In genomic region chrX:70426286-70427278, GRCh38 we compare ENCODE assay signal across 36 cellular contexts. TPM values are rescaled to one million over a fixed set of nuclear protein-coding genes. Genes with fewer than 3 reads are reported as not detected.
"Had no signal": no experiment of that assay in that cellular context is flagged by ENCODE, and none has a peak within 500 bp of the region (broad histone marks: within the 10 kb centered on the region; RNA-seq: fewer than 3 reads in every experiment).

No MANE protein-coding gene starts in this region.

- H3K27me3 ChIP-seq: ascending aorta, body of pancreas, brain microvascular endothelial cell, cardiac muscle cell had no signal

- H3K4me1 ChIP-seq: adrenal gland, ascending aorta, body of pancreas, breast epithelium had no signal

- ATAC-seq: activated naive CD4-positive, alpha-beta T cell treated with anti-CD3 and anti-CD28 coated beads, Interleukin-2, amount 50 U/mL, for 72 hours; activated naive CD8-positive, alpha-beta T cell treated with anti-CD3 and anti-CD28 coated beads, Interleukin-2, amount 50 U/mL, for 24 hours; activated T-cell treated with anti-CD3 and anti-CD28 coated beads, Interleukin-2, amount 50 U/mL, for 4 hours; activated T-cell treated with anti-CD3 and anti-CD28 coated beads, Interleukin-2, amount 50 U/mL, for 72 hours; activated T-helper 17 cell treated with anti-CD3 and anti-CD28 coated beads, Interleukin-2, amount 50 U/mL, for 72 hours; body of pancreas had no signal

- H3K36me3 ChIP-seq: adrenal gland, ascending aorta, brain microvascular endothelial cell, breast epithelium, cardiac muscle cell had no signal

- H3K27ac ChIP-seq: adrenal gland, ascending aorta, body of pancreas, brain microvascular endothelial cell, breast epithelium, cardiac muscle cell had no signal

- DNase-seq: activated effector memory CD4-positive, alpha-beta T cell treated with anti-CD3 and anti-CD28 coated beads, Interleukin-2, amount 50 U/mL, for 16 hours; activated effector memory CD4-positive, alpha-beta T cell treated with Interleukin-2 at 50 U/mL for 16 hours; activated gamma-delta T cell; activated gamma-delta T cell treated with Interleukin-2 at 50 U/mL for 16 hours; activated naive CD4-positive, alpha-beta T cell; activated naive CD4-positive, alpha-beta T cell treated with anti-CD3 and anti-CD28 coated beads for 36 hours; activated naive CD4-positive, alpha-beta T cell treated with anti-CD3 and anti-CD28 coated beads, Interleukin-2, amount 10 ng/mL, durations not matched to agents 7 days and 5 days; activated naive CD4-positive, alpha-beta T cell treated with anti-CD3 and anti-CD28 coated beads, Interleukin-2, amount 50 U/mL, for 16 hours; activated naive CD4-positive, alpha-beta T cell treated with Interleukin-2 at 50 U/mL for 16 hours; activated naive CD8-positive, alpha-beta T cell treated with anti-CD3 and anti-CD28 coated beads for 36 hours; activated naive CD8-positive, alpha-beta T cell treated with anti-CD3 and anti-CD28 coated beads, Interleukin-2, amount 10 ng/mL, durations not matched to agents 7 days and 5 days; activated naive CD8-positive, alpha-beta T cell treated with anti-CD3 and anti-CD28 coated beads, Interleukin-2, amount 50 U/mL, for 24 hours; activated T-cell treated with anti-CD3 and anti-CD28 coated beads, Interleukin-2, amount 50 U/mL, for 4 hours; activated T-cell treated with anti-CD3 and anti-CD28 coated beads, Interleukin-2, amount 50 U/mL, for 48 hours; activated T-cell treated with anti-CD3 and anti-CD28 coated beads, Interleukin-2, amount 50 U/mL, for 72 hours; adrenal gland; amniotic stem cell; amygdala; anterior cingulate cortex; aorta; body of pancreas; brain microvascular endothelial cell; caudate nucleus; central memory CD4-positive, alpha-beta T cell; cerebellar nuclear complex had no signal

- FAIRE-seq: bronchial epithelial cell, colon had no signal

- H3K9me3 ChIP-seq: adrenal gland, ascending aorta, body of pancreas, breast epithelium had no signal

- H3K4me3 ChIP-seq: adrenal gland, ascending aorta, body of pancreas, breast epithelium, cardiac muscle cell had no signal

RNA-seq across cellular contexts. Expression of gene GDPD2, which starts 3.5 kb away (rescaled TPM):
- total RNA-seq: activated naive CD4-positive, alpha-beta T cell treated with anti-CD3 and anti-CD28 coated beads for 36 hours; activated naive CD8-positive, alpha-beta T cell treated with anti-CD3 and anti-CD28 coated beads for 36 hours; activated naive CD8-positive, alpha-beta T cell treated with anti-CD3 and anti-CD28 coated beads, Interleukin-2, amount 10 ng/mL, durations not matched to agents 7 days and 5 days; activated T-cell treated with anti-CD3 and anti-CD28 coated beads, Interleukin-2, amount 50 U/mL, for 4 hours; activated T-helper 1 cell treated with anti-CD3 and anti-CD28 coated beads, Interleukin-12 subunit alpha, Interleukin-12 subunit beta, Interleukin-2, Interleukin-4 antibody, amounts not matched to agents 30 ng/mL and 10 ng/mL and 1 ng/mL, durations not matched to agents 14 hours and 24 hours and 36 hours; adrenal gland; aorta; ascending aorta; astrocyte; bronchial epithelial cell; cardiac muscle cell; cardiac septum; chondrocyte had no signal
- polyA plus RNA-seq: cardiac muscle cell had no signal
